In the genomic region with DNA sequence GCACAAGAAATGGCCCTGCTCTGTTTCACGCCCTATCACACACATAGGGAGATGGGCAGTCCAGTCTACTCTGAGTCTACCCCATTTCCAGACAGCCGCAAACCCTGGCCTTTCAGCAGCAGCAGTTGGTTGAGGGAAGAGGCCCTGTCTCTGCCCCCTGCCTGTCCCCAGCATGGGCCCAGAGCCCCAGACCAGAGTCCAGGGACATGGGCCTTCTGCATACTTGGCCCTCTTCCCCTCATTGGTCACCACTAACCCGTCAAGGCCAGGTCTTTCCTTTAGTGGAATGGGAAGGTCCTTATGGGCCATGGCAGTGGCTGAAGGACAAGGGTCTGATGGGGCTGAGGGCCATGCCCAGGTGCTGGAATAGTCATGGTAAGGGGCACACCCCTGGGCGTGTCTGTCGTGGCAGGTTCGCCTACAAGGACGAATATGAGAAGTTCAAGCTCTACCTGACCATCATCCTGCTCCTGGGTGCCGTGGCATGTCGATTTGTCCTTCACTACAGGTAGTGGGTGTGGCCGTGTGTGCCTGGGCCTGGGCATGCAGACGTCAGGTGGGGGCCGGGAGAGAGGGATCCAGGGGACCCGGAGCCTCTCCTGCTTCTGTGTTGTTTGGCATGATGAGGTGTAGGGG, we compare ENCODE assay signal across 1 cellular context.
TF ChIP-seq lines count a peak whose summit lies in the region.

No MANE protein-coding gene starts in this region.

TF ChIP-seq in HepG2, 621 proteins besides CTCF, POLR2A, EP300 and RAD21 (continues in another document):
- TF ChIP-seq ZNF496 (CRISPR knock-in tag; IDR thresholded peaks at IDR 0.05; ENCODE audit: insufficient replicate concordance) (no peak), HNF4A (CRISPR knock-in tag; IDR thresholded peaks at IDR 0.05) (peak; percentile 84), MTA1 (CRISPR knock-in tag; IDR thresholded peaks at IDR 0.05; ENCODE audit: borderline replicate concordance) (peak; percentile 47; the same call in 1 of the 2 replicates), HOXA9 (CRISPR knock-in tag; IDR thresholded peaks at IDR 0.05; ENCODE audit: borderline replicate concordance) (no peak), ARID5B (CRISPR knock-in tag; IDR thresholded peaks at IDR 0.05) (peak; percentile 36; the same call in 1 of the 2 replicates), KAT7 (CRISPR knock-in tag; IDR thresholded peaks at IDR 0.05; ENCODE audit: borderline replicate concordance) (no peak), HINFP (CRISPR knock-in tag; IDR thresholded peaks at IDR 0.05; ENCODE audit: low read depth) (peak; percentile 45; the same call in 1 of the 2 replicates), RXRB (CRISPR knock-in tag; IDR thresholded peaks at IDR 0.05; ENCODE audit: borderline replicate concordance) (peak; percentile 37; the same call in 1 of the 2 replicates), ZFX (CRISPR knock-in tag; IDR thresholded peaks at IDR 0.05; ENCODE audit: low read depth) (peak; percentile 63), ZNF580 (CRISPR knock-in tag; IDR thresholded peaks at IDR 0.05; ENCODE audit: borderline replicate concordance, low read depth) (no peak), ZNF121 (CRISPR knock-in tag; IDR thresholded peaks at IDR 0.05) (0 out of 2 replicates have a peak, but pooled peaks have one; percentile 13), UBTF (CRISPR knock-in tag; IDR thresholded peaks at IDR 0.05) (peak; percentile 54; the same call in 1 of the 2 replicates), GATAD2A (CRISPR knock-in tag; IDR thresholded peaks at IDR 0.05) (0 out of 2 replicates have a peak, but pooled peaks have one; percentile 12), TEAD3 (CRISPR knock-in tag; optimal IDR thresholded peaks at IDR 0.05; ENCODE audit: borderline replicate concordance) (peak; percentile 38), MXI1 (IDR thresholded peaks at IDR 0.05; ENCODE audit: borderline replicate concordance, low read depth, low read length) (0 out of 3 replicates have a peak, but pooled peaks have one; percentile 25), SNRNP70 (IDR thresholded peaks at IDR 0.05; ENCODE audit: low read depth, low read length) (no peak), HOMEZ (CRISPR knock-in tag; IDR thresholded peaks at IDR 0.05; ENCODE audit: low read depth) (0 out of 2 replicates have a peak, but pooled peaks have one; percentile 21), ZNF205 (CRISPR knock-in tag; IDR thresholded peaks at IDR 0.05) (peak; percentile 99)
- TF ChIP-seq, protein P1, sequence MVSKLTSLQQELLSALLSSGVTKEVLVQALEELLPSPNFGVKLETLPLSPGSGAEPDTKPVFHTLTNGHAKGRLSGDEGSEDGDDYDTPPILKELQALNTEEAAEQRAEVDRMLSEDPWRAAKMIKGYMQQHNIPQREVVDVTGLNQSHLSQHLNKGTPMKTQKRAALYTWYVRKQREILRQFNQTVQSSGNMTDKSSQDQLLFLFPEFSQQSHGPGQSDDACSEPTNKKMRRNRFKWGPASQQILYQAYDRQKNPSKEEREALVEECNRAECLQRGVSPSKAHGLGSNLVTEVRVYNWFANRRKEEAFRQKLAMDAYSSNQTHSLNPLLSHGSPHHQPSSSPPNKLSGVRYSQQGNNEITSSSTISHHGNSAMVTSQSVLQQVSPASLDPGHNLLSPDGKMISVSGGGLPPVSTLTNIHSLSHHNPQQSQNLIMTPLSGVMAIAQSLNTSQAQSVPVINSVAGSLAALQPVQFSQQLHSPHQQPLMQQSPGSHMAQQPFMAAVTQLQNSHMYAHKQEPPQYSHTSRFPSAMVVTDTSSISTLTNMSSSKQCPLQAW (CRISPR knock-in tag; IDR thresholded peaks at IDR 0.05), result peak; percentile 27; the same call in 1 of the 2 replicates
- TF ChIP-seq, protein P2, sequence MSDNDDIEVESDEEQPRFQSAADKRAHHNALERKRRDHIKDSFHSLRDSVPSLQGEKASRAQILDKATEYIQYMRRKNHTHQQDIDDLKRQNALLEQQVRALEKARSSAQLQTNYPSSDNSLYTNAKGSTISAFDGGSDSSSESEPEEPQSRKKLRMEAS (IDR thresholded peaks at IDR 0.05), result peak; percentile 50; the same call in 1 of the 2 replicates
- TF ChIP-seq, protein P3, sequence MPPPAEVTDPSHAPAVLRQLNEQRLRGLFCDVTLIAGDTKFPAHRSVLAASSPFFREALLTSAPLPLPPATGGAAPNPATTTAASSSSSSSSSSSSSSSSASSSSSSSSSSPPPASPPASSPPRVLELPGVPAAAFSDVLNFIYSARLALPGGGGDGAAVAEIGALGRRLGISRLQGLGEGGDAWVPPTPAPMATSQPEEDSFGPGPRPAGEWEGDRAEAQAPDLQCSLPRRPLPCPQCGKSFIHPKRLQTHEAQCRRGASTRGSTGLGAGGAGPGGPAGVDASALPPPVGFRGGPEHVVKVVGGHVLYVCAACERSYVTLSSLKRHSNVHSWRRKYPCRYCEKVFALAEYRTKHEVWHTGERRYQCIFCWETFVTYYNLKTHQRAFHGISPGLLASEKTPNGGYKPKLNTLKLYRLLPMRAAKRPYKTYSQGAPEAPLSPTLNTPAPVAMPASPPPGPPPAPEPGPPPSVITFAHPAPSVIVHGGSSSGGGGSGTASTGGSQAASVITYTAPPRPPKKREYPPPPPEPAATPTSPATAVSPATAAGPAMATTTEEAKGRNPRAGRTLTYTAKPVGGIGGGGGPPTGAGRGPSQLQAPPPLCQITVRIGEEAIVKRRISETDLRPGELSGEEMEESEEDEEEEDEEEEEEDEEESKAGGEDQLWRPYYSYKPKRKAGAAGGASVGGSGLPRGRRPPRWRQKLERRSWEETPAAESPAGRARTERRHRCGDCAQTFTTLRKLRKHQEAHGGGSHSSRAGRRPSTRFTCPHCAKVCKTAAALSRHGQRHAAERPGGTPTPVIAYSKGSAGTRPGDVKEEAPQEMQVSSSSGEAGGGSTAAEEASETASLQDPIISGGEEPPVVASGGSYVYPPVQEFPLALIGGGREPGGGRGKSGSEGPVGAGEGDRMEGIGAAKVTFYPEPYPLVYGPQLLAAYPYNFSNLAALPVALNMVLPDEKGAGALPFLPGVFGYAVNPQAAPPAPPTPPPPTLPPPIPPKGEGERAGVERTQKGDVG (CRISPR knock-in tag; IDR thresholded peaks at IDR 0.05; ENCODE audit: borderline replicate concordance), result 0 out of 2 replicates have a peak, but pooled peaks have one; percentile 51
- TF ChIP-seq, protein P4, sequence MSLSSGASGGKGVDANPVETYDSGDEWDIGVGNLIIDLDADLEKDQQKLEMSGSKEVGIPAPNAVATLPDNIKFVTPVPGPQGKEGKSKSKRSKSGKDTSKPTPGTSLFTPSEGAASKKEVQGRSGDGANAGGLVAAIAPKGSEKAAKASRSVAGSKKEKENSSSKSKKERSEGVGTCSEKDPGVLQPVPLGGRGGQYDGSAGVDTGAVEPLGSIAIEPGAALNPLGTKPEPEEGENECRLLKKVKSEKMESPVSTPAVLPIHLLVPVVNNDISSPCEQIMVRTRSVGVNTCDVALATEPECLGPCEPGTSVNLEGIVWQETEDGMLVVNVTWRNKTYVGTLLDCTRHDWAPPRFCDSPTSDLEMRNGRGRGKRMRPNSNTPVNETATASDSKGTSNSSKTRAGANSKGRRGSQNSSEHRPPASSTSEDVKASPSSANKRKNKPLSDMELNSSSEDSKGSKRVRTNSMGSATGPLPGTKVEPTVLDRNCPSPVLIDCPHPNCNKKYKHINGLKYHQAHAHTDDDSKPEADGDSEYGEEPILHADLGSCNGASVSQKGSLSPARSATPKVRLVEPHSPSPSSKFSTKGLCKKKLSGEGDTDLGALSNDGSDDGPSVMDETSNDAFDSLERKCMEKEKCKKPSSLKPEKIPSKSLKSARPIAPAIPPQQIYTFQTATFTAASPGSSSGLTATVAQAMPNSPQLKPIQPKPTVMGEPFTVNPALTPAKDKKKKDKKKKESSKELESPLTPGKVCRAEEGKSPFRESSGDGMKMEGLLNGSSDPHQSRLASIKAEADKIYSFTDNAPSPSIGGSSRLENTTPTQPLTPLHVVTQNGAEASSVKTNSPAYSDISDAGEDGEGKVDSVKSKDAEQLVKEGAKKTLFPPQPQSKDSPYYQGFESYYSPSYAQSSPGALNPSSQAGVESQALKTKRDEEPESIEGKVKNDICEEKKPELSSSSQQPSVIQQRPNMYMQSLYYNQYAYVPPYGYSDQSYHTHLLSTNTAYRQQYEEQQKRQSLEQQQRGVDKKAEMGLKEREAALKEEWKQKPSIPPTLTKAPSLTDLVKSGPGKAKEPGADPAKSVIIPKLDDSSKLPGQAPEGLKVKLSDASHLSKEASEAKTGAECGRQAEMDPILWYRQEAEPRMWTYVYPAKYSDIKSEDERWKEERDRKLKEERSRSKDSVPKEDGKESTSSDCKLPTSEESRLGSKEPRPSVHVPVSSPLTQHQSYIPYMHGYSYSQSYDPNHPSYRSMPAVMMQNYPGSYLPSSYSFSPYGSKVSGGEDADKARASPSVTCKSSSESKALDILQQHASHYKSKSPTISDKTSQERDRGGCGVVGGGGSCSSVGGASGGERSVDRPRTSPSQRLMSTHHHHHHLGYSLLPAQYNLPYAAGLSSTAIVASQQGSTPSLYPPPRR (CRISPR knock-in tag; IDR thresholded peaks at IDR 0.05; ENCODE audit: borderline replicate concordance), result 0 out of 2 replicates have a peak, but pooled peaks have one; percentile 19
